ENCODE assay signal across 8 cellular contexts in the genomic region with DNA sequence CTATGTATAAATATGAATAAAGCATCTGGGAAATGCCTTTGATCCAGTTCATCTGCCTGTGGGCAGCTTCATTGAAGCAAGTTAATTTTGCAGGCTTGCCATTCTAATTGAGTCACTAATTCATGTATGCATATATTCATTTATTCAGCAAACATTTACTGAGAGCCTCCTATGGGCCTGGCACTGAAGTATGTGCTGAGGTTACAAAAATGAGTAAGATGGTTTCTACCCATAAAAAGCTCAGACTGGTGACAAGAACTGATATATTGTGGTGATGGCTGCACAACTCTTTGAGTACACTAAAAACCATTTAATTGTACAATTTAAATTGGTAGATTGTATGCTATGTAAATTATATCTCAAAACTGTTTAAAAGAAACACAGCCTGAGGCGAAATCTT.
A peak's percentile ranks its signal among the peaks of the same experiment; 100 is the strongest.
DNase-seq lines count a peak whose midpoint lies in the region; ATAC-seq and TF ChIP-seq lines count a peak whose summit lies in the region.

No MANE protein-coding gene starts in this region.

- TF ChIP-seq CTCF in VCaP (conservative IDR thresholded peaks at IDR 0.05): no peak

- H3K27me3 ChIP-seq in iPS-20b (ENCODE audit: insufficient read depth, low read length): no peaks in the 10 kb centered on the region

- H3K4me1 ChIP-seq in iPS-20b (ENCODE audit: insufficient read depth, low read length): peaks cover 8% of the 10 kb centered on the region; the same call in 1 of the 2 replicates

- H3K9me3 ChIP-seq in iPS-20b (ENCODE audit: insufficient read depth, low read depth, low read length): no peaks in the 10 kb centered on the region

- peaks cover 4% of the 10 kb centered on the region; the same call in 1 of the 2 replicates for H3K36me3 ChIP-seq in iPS-20b (ENCODE audit: insufficient read depth, low read depth, low read length)

- H3K4me3 ChIP-seq in iPS-20b (ENCODE audit: low read length): peak overlapping the region; percentile 94

- H3K27ac ChIP-seq in VCaP (peak overlapping the region; percentile 96), iPS-20b (ENCODE audit: low read length) (peak overlapping the region; percentile 49), substantia nigra (ENCODE audit: low read depth, low read length, poor library complexity, severe bottlenecking) (peak overlapping the region; percentile 94)

- DNase-seq in activated CD4-positive, alpha-beta T cell treated with anti-CD3 and anti-CD28 coated beads for 48 hours: peak; percentile 29
- no peak for DNase-seq in activated CD4-positive, alpha-beta T cell treated with anti-CD3 and anti-CD28 coated beads, Interleukin-2, amount 50 U/mL, for 1 hour
- no peak for DNase-seq in substantia nigra (lab: John Stamatoyannopoulos, UW)
- DNase-seq in NCI-H226: no peak
- DNase-seq in NCI-H1417 treated with DMSO at 0.1 percent for 48 hours (lab: John Stamatoyannopoulos, UW): no peak

- peak overlapping the region; percentile 96; the same call in 1 of the 2 replicates for H3K9ac ChIP-seq in iPS-20b (ENCODE audit: low read depth, low read length)

- ATAC-seq in GM19467 (IDR thresholded peaks at IDR 0.05; ENCODE audit: unreplicated experiment): no peak
